Comparison of ENCODE assay signal across 9 cellular contexts in the genomic region with DNA sequence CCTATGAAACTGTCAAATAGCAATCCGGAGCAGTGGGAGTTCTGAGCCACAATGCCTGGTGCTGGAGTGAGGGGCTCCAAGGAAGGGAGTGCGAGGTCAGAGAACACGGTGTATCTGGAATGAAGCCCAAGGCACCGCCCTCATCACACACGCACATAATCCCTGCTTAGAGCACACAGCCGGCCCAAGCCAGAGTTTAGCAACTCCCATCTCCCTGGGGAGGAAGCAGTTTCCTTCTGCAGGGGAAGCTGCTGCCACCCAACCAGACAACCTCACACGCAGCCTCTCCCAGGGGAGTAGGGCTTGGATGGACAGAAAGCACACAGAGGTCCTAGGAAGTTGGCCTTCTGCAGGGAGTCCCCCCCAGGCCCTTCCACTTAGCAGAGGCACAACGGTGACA. TPM values are rescaled to one million over a fixed set of nuclear protein-coding genes. Genes with fewer than 3 reads are reported as not detected.
A peak's percentile ranks its signal among the peaks of the same experiment; 100 is the strongest.
DNase-seq lines count a peak whose midpoint lies in the region; ATAC-seq, FAIRE-seq and TF ChIP-seq lines count a peak whose summit lies in the region.
"Had no signal": no experiment of that assay in that cellular context is flagged by ENCODE, and none has a peak within 500 bp of the region (broad histone marks: within the 10 kb centered on the region; RNA-seq: fewer than 3 reads in every experiment).

No MANE protein-coding gene starts in this region.

- intact Hi-C loops in gastrocnemius medialis (cut with DNase I; ENCODE audit: low total_unique reads), result no loop called here

- no peak for FAIRE-seq in HTR-8/SVneo (lab: Jason Lieb, UNC)
- FAIRE-seq: pancreas had no signal

- H3K27ac ChIP-seq in RWPE1 (peak overlapping the region; percentile 95), gastrocnemius medialis (peak overlapping the region; percentile 52 to 75 (median 68))

- CTCF ChIA-PET in RWPE1 (lab: Yijun Ruan, JAX), result no interaction called here

- H3K27me3 ChIP-seq in gastrocnemius medialis, result no peaks in the 10 kb centered on the region
- H3K27me3 ChIP-seq: pancreas had no signal

- TF ChIP-seq CTCF in RWPE1 (conservative IDR thresholded peaks at IDR 0.05; ENCODE audit: low read depth) (no peak), fibroblast of the aortic adventitia (IDR thresholded peaks at IDR 0.05; ENCODE audit: insufficient read depth, low read length) (no peak), gastrocnemius medialis (IDR thresholded peaks at IDR 0.05 in 4 of 5, conservative IDR thresholded peaks at IDR 0.05 in 1 of 5) (no peak)

- H3K9me3 ChIP-seq in gastrocnemius medialis, result no peaks in the 10 kb centered on the region
- H3K9me3 ChIP-seq: pancreas had no signal

- H3K4me1 ChIP-seq in gastrocnemius medialis, result peaks cover 50 to 57% of the 10 kb centered on the region in 2 donors

- no peak for TF ChIP-seq POLR2A in gastrocnemius medialis (IDR thresholded peaks at IDR 0.05)

- DNase-seq in Daoy (ENCODE audit: low read depth), result peak; percentile 65
- DNase-seq in RWPE1 (ENCODE audit: low spot score), result no peak
- DNase-seq in fibroblast of the aortic adventitia (ENCODE audit: low read depth), result peak; percentile 79
- peak; percentile 53 to 65 for DNase-seq in gastrocnemius medialis
- DNase-seq in SHP77 (lab: John Stamatoyannopoulos, UW), result no peak
- no peak for DNase-seq in HTR-8/SVneo (ENCODE audit: insufficient read length, low spot score)

- ATAC-seq in gastrocnemius medialis, result peak; percentile 65 to 77
- no peak for ATAC-seq in GM18502 (IDR thresholded peaks at IDR 0.05; ENCODE audit: poor library complexity, unreplicated experiment)
- no peak for ATAC-seq in HG02571 (IDR thresholded peaks at IDR 0.05; ENCODE audit: unreplicated experiment)

- no peaks in the 10 kb centered on the region for H3K36me3 ChIP-seq in gastrocnemius medialis
- H3K36me3 ChIP-seq: pancreas had no signal

- H3K4me3 ChIP-seq in fibroblast of the aortic adventitia (ENCODE audit: low read depth, low read length) (no peak overlapping the region), gastrocnemius medialis (peak overlapping the region in 1 of 4 donors; percentile 15)
- H3K4me3 ChIP-seq: pancreas had no signal

- POLR2A ChIA-PET in RWPE1 (lab: Yijun Ruan, JAX; ENCODE audit: low non-redundant PET), result no interaction called here

- in situ Hi-C loops in gastrocnemius medialis (cut with MboI; ENCODE audit: low sequenced_read_pairs in 4 of 4), result no loop called here

RNA-seq across cellular contexts. Expression of a gene that starts 31.3 kb away (rescaled TPM):
- total RNA-seq in Daoy (2014; rRNA removed; shearing (Covaris generic)), result 317 and 318 TPM in 2 replicates
- 94.0 and 114 TPM in 2 replicates for total RNA-seq in fibroblast of the aortic adventitia (ENCODE audit: low replicate concordance)
- total RNA-seq in gastrocnemius medialis, result 10 to 100 TPM; 10.0 to 17.3 (median 14.1) TPM

Comparison
In these comparisons a context has a peak if more than half of its experiments do, and no peak if none do; other contexts are left out.
1. DNase-seq: peak in Daoy (single experiment), fibroblast of the aortic adventitia (single experiment) and gastrocnemius medialis (2 of 2); none in RWPE1 (single experiment), SHP77 (0 of 2) and HTR-8/SVneo (single experiment).
2. ATAC-seq: peak in gastrocnemius medialis (2 of 2); none in GM18502 (single experiment) and HG02571 (single experiment).